Comparison of ENCODE assay signal across 5 cellular contexts in the genomic region with DNA sequence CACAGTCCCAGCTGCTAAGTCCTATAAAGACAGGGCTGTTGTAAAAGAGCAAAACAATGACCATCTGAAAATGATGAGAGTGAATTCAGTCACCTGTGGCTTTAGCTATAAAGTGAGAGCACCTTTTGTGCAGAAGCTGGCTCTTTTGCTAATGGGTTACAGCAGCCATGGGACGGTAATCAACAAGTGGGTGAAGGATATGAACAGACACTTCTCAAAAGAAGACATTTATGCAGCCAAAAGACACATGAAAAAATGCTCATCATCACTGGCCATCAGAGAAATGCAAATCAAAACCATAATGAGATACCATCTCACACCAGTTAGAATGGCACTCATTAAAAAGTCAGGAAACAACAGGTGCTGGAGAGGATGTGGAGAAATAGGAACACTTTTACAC. TPM values are rescaled to one million over a fixed set of nuclear protein-coding genes. Genes with fewer than 3 reads are reported as not detected.
"Had no signal": no experiment of that assay in that cellular context is flagged by ENCODE, and none has a peak within 500 bp of the region (broad histone marks: within the 10 kb centered on the region; RNA-seq: fewer than 3 reads in every experiment).

No MANE protein-coding gene starts in this region.

RNA-seq across cellular contexts. Expression of gene MROH9, which starts 16.4 kb away (rescaled TPM):
- polyA plus RNA-seq: endothelial cell of umbilical vein, esophagus, foreskin keratinocyte, heart left ventricle, heart right ventricle had no signal
